ENCODE assay signal across 1 cellular context in genomic region chr9:16150938-16151650, GRCh38.
TF ChIP-seq lines count a peak whose summit lies in the region.

No MANE protein-coding gene starts in this region.

TF ChIP-seq in GM12878, 131 proteins besides CTCF, POLR2A, EP300 and RAD21 (continued from another document):
- 0 out of 2 replicates have a peak, but pooled peaks have one; percentile 13 for TF ChIP-seq RELB (IDR thresholded peaks at IDR 0.05; ENCODE audit: low read depth)
